In the genomic region with DNA sequence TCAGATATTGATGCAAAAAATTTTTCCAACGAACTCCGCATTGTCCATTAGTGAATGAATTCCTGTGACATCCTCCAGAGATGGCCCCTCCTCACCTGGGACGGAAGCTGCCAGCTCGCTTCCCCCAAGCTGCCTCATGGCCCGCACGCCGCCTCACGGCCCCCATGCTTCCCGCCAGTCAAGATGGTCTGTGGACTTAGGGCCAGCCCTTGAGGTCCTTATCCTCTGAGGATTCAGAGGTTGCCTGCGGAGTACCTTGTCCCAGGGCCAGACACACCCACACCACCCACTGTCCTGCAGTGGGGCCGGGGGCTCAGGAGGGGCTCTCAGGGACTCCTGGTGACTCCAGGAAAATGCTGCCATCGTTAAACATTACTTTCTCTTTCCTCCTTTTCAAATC, we compare ENCODE assay signal across 13 cellular contexts.
DNase-seq lines count a peak whose midpoint lies in the region; ATAC-seq and TF ChIP-seq lines count a peak whose summit lies in the region.
"Had no signal": no experiment of that assay in that cellular context is flagged by ENCODE, and none has a peak within 500 bp of the region (broad histone marks: within the 10 kb centered on the region; RNA-seq: fewer than 3 reads in every experiment).

No MANE protein-coding gene starts in this region.

- H3K4me1 Mint-ChIP-seq in neural crest cell (peaks cover 41% of the 10 kb centered on the region), HFFc6 (ENCODE audit: low read depth) (peaks cover 2% of the 10 kb centered on the region; the same call in 1 of the 2 replicates)

- no peak for DNase-seq in cardiac muscle cell (ENCODE audit: low read depth in 1 of 2, low spot score in 1 of 2)
- DNase-seq in cardiac septum (ENCODE audit: low spot score), result no peak
- DNase-seq in caudate nucleus (lab: John Stamatoyannopoulos, UW), result no peak
- no peak for DNase-seq in neural crest cell (ENCODE audit: low read depth, low spot score)
- no peak for DNase-seq in thyroid gland
- no peak for DNase-seq in HFFc6
- no peak for DNase-seq in DMS53 treated with DMSO at 0.1 percent for 48 hours (lab: John Stamatoyannopoulos, UW; ENCODE audit: unreplicated experiment)
- DNase-seq: DMS79, KG1, NCI-H1048, NCI-H1436 treated with DMSO at 0.1 percent for 48 hours, NCI-H2081 had no signal

- H3K27me3 ChIP-seq in cardiac muscle cell (no peaks in the 10 kb centered on the region), thyroid gland (no peaks in the 10 kb centered on the region)

- H3K36me3 Mint-ChIP-seq in neural crest cell (ENCODE audit: low read depth) (peaks cover 31% of the 10 kb centered on the region), HFFc6 (ENCODE audit: low read depth) (peaks cover 46% of the 10 kb centered on the region)

- 84 to 89% methylated on average over 12 of the region's 12 CpGs for WGBS in thyroid gland, 2 donors

- H3K27me3 Mint-ChIP-seq in neural crest cell (ENCODE audit: low read depth) (no peaks in the 10 kb centered on the region), HFFc6 (ENCODE audit: insufficient read depth) (peaks cover 4% of the 10 kb centered on the region)

- intact Hi-C loops in cardiac septum (cut with DNase I), result loop anchor here (5.0 kb wide), 1 partner anchor 67 kb away; no protein-coding TSS in a partner anchor
- intact Hi-C loops in thyroid gland (cut with DNase I), result loop anchor here (10.0 kb wide), 1 partner anchor 120 kb away; no protein-coding TSS in a partner anchor

- H3K27ac Mint-ChIP-seq in neural crest cell (ENCODE audit: unreplicated experiment), result no peak overlapping the region
- H3K27ac Mint-ChIP-seq in HFFc6, result no peak overlapping the region

- H3K27ac ChIP-seq in cardiac muscle cell (peak overlapping the region; percentile 72), caudate nucleus (ENCODE audit: low read depth, low read length) (peak overlapping the region; percentile 77), thyroid gland (peak overlapping the region; percentile 3 to 70 (median 61))

- H3K4me1 ChIP-seq in cardiac muscle cell (ENCODE audit: low read depth) (peaks cover 13% of the 10 kb centered on the region), thyroid gland (peaks cover 46 to 66% of the 10 kb centered on the region in 2 donors)

- H3K9me3 ChIP-seq in cardiac muscle cell (ENCODE audit: low read depth) (no peaks in the 10 kb centered on the region), thyroid gland (no peaks in the 10 kb centered on the region)

- H3K4me3 ChIP-seq in cardiac muscle cell (no peak overlapping the region), thyroid gland (replicated peaks in 1 of 3) (no peak overlapping the region)

- no peak for ATAC-seq in GM21528 (IDR thresholded peaks at IDR 0.05; ENCODE audit: low FRiP score, unreplicated experiment)

- TF ChIP-seq CTCF in cardiac muscle cell (IDR thresholded peaks at IDR 0.05; ENCODE audit: low read depth, low read length) (no peak), neural crest cell (conservative IDR thresholded peaks at IDR 0.05) (no peak), thyroid gland (IDR thresholded peaks at IDR 0.05) (no peak), HFFc6 (IDR thresholded peaks at IDR 0.05) (no peak)

- H3K36me3 ChIP-seq in cardiac muscle cell, result peaks cover 25% of the 10 kb centered on the region
- H3K36me3 ChIP-seq in thyroid gland, result peaks cover 50 to 53% of the 10 kb centered on the region in 2 donors

- H3K9me3 Mint-ChIP-seq in neural crest cell, result no peaks in the 10 kb centered on the region
- H3K9me3 Mint-ChIP-seq in HFFc6, result no peaks in the 10 kb centered on the region

- no peak for TF ChIP-seq POLR2A in thyroid gland (IDR thresholded peaks at IDR 0.05)

- H3K4me3 Mint-ChIP-seq in neural crest cell, result peak overlapping the region; percentile 65
- no peak overlapping the region for H3K4me3 Mint-ChIP-seq in HFFc6
